Comparison of ENCODE assay signal across 8 cellular contexts in the genomic region with DNA sequence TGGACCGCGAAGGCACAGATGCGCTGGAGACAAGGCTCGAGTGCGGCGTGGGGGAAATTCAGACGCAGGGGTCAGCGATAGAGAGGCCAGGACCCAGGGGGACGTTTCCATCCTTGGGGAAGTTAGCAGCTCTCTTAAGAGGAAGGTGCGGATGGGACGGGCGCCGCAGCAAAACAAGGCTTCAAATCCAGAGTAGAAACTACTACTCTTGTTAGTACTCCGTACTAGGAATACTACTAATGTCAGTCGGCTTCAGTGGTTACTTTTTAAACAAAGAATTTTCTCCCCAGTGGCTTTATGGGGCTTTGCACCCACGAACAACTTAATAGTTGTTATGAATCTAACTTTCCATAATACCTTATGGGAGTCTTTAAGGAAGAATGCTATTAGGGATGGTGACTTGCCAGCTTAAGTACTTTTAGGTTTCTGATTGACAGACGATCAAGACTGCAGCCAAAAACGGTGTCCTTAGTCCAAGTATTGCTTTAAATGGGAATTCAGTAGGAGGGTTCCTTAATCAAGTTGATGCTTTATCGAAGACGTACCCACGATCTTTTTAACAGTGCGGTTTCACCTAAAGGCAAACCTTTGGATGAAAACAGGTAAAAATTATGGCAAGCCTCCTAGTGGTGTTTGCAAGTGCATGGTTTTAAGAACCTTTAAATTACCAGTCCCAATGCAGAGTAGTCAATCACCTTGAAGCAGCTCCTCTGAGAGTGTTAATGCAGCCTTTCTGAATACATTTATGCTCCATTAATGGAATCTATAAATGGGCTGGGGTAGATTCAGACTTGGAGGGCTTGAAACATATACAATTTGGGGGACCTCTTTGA. TPM values are rescaled to one million over a fixed set of nuclear protein-coding genes. Genes with fewer than 3 reads are reported as not detected.
DNase-seq lines count a peak whose midpoint lies in the region; ATAC-seq and TF ChIP-seq lines count a peak whose summit lies in the region.

No MANE protein-coding gene starts in this region.

- TF ChIP-seq CTCF in A673 (conservative IDR thresholded peaks at IDR 0.05; ENCODE audit: low read depth, low read length): no peak
- peak; percentile 49 for TF ChIP-seq CTCF in GM12873 (IDR thresholded peaks at IDR 0.05; ENCODE audit: insufficient read depth, low read depth, low read length, missing control alignments)
- TF ChIP-seq CTCF in breast epithelium (IDR thresholded peaks at IDR 0.05): peak in 1 of 3 donors; percentile 19
- TF ChIP-seq CTCF in liver (IDR thresholded peaks at IDR 0.05; ENCODE audit: low read depth, low read length, missing input control): peak; percentile 3
- peak in 3 of 6 experiments; percentile 6 to 83 (median 10) for TF ChIP-seq CTCF in thyroid gland (IDR thresholded peaks at IDR 0.05)

- H3K4me3 ChIP-seq in A673 (ENCODE audit: low read depth, low read length, poor library complexity, severe bottlenecking) (peak overlapping the region; percentile 83), breast epithelium (peak overlapping the region; percentile 82 to 91 (median 88)), liver (ENCODE audit: low read depth in 1 of 3, low read length in 3 of 3) (peak overlapping the region; percentile 89 to 96 (median 93)), thyroid gland (replicated peaks in 1 of 3) (peak overlapping the region in 1 of 3 donors; percentile 70)

- H3K27me3 ChIP-seq in A673 (replicated peaks; ENCODE audit: insufficient read depth, low read depth, low read length, poor library complexity) (no peaks in the 10 kb centered on the region), breast epithelium (no peaks in the 10 kb centered on the region), liver (ENCODE audit: control insufficient read depth in 4 of 4, insufficient read depth in 4 of 4, low read length in 3 of 4) (no peaks in the 10 kb centered on the region), thyroid gland (no peaks in the 10 kb centered on the region)

- 6% methylated on average over 22 of the region's 22 CpGs for WGBS in liver
- 9 to 10% methylated on average over 20 to 22 of the region's 22 CpGs for WGBS in thyroid gland, 2 donors

- TF ChIP-seq POLR2A in breast epithelium (IDR thresholded peaks at IDR 0.05): no peak
- TF ChIP-seq POLR2A in thyroid gland (IDR thresholded peaks at IDR 0.05): no peak

- H3K27ac ChIP-seq in A673 (ENCODE audit: low read depth, low read length, poor library complexity, severe bottlenecking): peak overlapping the region; percentile 93
- H3K27ac ChIP-seq in breast epithelium: peak overlapping the region; percentile 91 to 96
- H3K27ac ChIP-seq in liver (ENCODE audit: low read depth in 1 of 2, low read length in 2 of 2): peak overlapping the region; percentile 95 to 96
- peak overlapping the region; percentile 32 to 97 (median 95) for H3K27ac ChIP-seq in thyroid gland

- BruUV-seq in A673 (replicated peaks; lab: Mats Ljungman, UMichigan): TSS peak; percentile 61

- CTCF ChIA-PET in A673 (lab: Charles Lee): interaction anchor here (1.1 to 2.4 kb wide), 3 partner anchors 17 to 57 kb away, joined by 3 to 29 read pairs (median 4); no protein-coding TSS in a partner anchor

- H3K36me3 ChIP-seq in A673 (ENCODE audit: insufficient read depth, low read length, poor library complexity, severe bottlenecking) (peaks cover under 1% of the 10 kb centered on the region), breast epithelium (no peaks in the 10 kb centered on the region), liver (ENCODE audit: control insufficient read depth in 4 of 4, insufficient read depth in 3 of 4, low read depth in 1 of 4, low read length in 3 of 4) (no peaks in the 10 kb centered on the region), thyroid gland (no peaks in the 10 kb centered on the region)

- peak; percentile 23 for ATAC-seq in HG02852 (IDR thresholded peaks at IDR 0.05; ENCODE audit: unreplicated experiment)

- peak overlapping the region; percentile 76 to 89 for H3K9ac ChIP-seq in liver (ENCODE audit: low read depth in 1 of 2, low read length in 2 of 2)

- TF ChIP-seq RAD21 in liver (IDR thresholded peaks at IDR 0.05): no peak

- H3K9me3 ChIP-seq in A673 (ENCODE audit: low read depth, low read length, poor library complexity, severe bottlenecking) (no peaks in the 10 kb centered on the region), breast epithelium (no peaks in the 10 kb centered on the region), liver (ENCODE audit: control insufficient read depth in 4 of 4, low read length in 3 of 4) (no peaks in the 10 kb centered on the region), thyroid gland (no peaks in the 10 kb centered on the region)

- intact Hi-C loops in A673 (cut with micrococcal nuclease; ENCODE audit: unreplicated experiment) (loop anchor here (1.0 to 5.0 kb wide), 2 partner anchors 57 to 487 kb away; no protein-coding TSS in a partner anchor), breast epithelium (cut with DNase I; ENCODE audit: low total_unique reads) (no loop called here), thyroid gland (cut with DNase I) (loop anchor here (5.0 to 10.0 kb wide), 2 partner anchors 57 to 310 kb away; no protein-coding TSS in a partner anchor)

- peaks cover 17% of the 10 kb centered on the region for H3K4me1 ChIP-seq in A673 (ENCODE audit: insufficient read depth, low read length, poor library complexity, severe bottlenecking)
- H3K4me1 ChIP-seq in breast epithelium: no peaks in the 10 kb centered on the region
- peaks cover 2 to 24% (median 17%) of the 10 kb centered on the region in 4 donors for H3K4me1 ChIP-seq in liver (ENCODE audit: control insufficient read depth in 4 of 4, insufficient read depth in 4 of 4, low read length in 3 of 4)
- peaks cover 21 to 22% of the 10 kb centered on the region in 2 donors for H3K4me1 ChIP-seq in thyroid gland

- POLR2A ChIA-PET in A673 (lab: Charles Lee; ENCODE audit: low non-redundant PET): interaction anchor here (0.6 to 0.7 kb wide), 3 partner anchors 62 to 1389 kb away, joined by 3 to 4 read pairs (median 3); no protein-coding TSS in a partner anchor

- no peak for DNase-seq in A673 (ENCODE audit: low spot score)
- peak; percentile 28 for DNase-seq in NCI-H748 (lab: John Stamatoyannopoulos, UW; ENCODE audit: unreplicated experiment)
- DNase-seq in breast epithelium (ENCODE audit: low spot score in 2 of 2): no peak
- DNase-seq in thyroid gland: no peak
- DNase-seq in dedifferentiated amniotic fluid mesenchymal stem cell (ENCODE audit: extremely low spot score): no peak

TF ChIP-seq in liver, 16 proteins besides CTCF, POLR2A, EP300 and RAD21:
- TF ChIP-seq YY1 (IDR thresholded peaks at IDR 0.05) (no peak), HNF4A (conservative IDR thresholded peaks at IDR 0.05) (peak in 1 of 2 donors; percentile 15)

RNA-seq across cellular contexts. Expression of a gene that starts 0.9 kb away (rescaled TPM):
- total RNA-seq in A673 (2021): 87.8 and 92.1 TPM in 2 replicates
- 10 to 100 TPM; 24.0 to 39.5 (median 29.2) TPM for total RNA-seq in breast epithelium
- total RNA-seq in liver: 10 to 100 TPM; 17.7 to 31.3 TPM
- polyA plus RNA-seq in liver: 10 to 100 TPM in 1 of 2 donors, 1 to 10 TPM in 1; 9.4 to 12.8 TPM
- 10 to 100 TPM; 38.8 to 95.2 (median 46.7) TPM for total RNA-seq in thyroid gland

RNA-seq across cellular contexts. Expression of a gene that starts 18.2 kb away (rescaled TPM):
- total RNA-seq in A673 (2021) (91.4 and 92.0 TPM in 2 replicates), breast epithelium (1 to 10 TPM in 2 of 3 donors, under 1 TPM in 1; 0.66 to 2.6 (median 1.6) TPM), liver (10 to 100 TPM in 1 of 2 donors, under 1 TPM in 1; 0.25 to 29.2 TPM), thyroid gland (1 to 10 TPM in 3 of 4 donors, under 1 TPM in 1; 0.67 to 1.5 (median 1.1) TPM)
- under 1 TPM; 0.32 to 0.84 TPM for polyA plus RNA-seq in liver
